2 cellular contexts compared by ENCODE assay signal in genomic region chr19:48556163-48556562, GRCh38.
TF ChIP-seq lines count a peak whose summit lies in the region.

No MANE protein-coding gene starts in this region.

TF ChIP-seq in Ishikawa, 13 proteins besides CTCF, POLR2A, EP300 and RAD21:
- TF ChIP-seq TEAD4 (IDR thresholded peaks at IDR 0.05) (no peak), CEBPB (IDR thresholded peaks at IDR 0.05) (peak; percentile 66; the same call in 1 of the 2 replicates), YY1 (IDR thresholded peaks at IDR 0.05; ENCODE audit: low read depth) (no peak), TAF1 (IDR thresholded peaks at IDR 0.05; ENCODE audit: low read depth) (no peak), TCF12 (IDR thresholded peaks at IDR 0.05; ENCODE audit: low read depth) (peak; percentile 55; the same call in 1 of the 2 replicates), ZBTB7A (IDR thresholded peaks at IDR 0.05; ENCODE audit: low read depth) (0 out of 2 replicates have a peak, but pooled peaks have one; percentile 28)

TF ChIP-seq in K562, 482 proteins besides CTCF, POLR2A, EP300 and RAD21:
- TF ChIP-seq ZNF24 (IDR thresholded peaks at IDR 0.05) (peak; percentile 94), CEBPG (CRISPR knock-in tag; IDR thresholded peaks at IDR 0.05) (no peak), CEBPG (tag; conservative IDR thresholded peaks at IDR 0.05 in 1 of 2, IDR thresholded peaks at IDR 0.05 in 1 of 2) (peak in 1 of 2 experiments; percentile 64; a peak in 2 of 4 replicates)
- TF ChIP-seq, protein P1, sequence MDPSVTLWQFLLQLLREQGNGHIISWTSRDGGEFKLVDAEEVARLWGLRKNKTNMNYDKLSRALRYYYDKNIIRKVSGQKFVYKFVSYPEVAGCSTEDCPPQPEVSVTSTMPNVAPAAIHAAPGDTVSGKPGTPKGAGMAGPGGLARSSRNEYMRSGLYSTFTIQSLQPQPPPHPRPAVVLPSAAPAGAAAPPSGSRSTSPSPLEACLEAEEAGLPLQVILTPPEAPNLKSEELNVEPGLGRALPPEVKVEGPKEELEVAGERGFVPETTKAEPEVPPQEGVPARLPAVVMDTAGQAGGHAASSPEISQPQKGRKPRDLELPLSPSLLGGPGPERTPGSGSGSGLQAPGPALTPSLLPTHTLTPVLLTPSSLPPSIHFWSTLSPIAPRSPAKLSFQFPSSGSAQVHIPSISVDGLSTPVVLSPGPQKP (CRISPR knock-in tag; IDR thresholded peaks at IDR 0.05): no peak
- TF ChIP-seq, protein P2, sequence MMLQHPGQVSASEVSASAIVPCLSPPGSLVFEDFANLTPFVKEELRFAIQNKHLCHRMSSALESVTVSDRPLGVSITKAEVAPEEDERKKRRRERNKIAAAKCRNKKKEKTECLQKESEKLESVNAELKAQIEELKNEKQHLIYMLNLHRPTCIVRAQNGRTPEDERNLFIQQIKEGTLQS (IDR thresholded peaks at IDR 0.05): peak; percentile 23; the same call in 1 of the 2 replicates
- TF ChIP-seq, protein P2 (CRISPR knock-in tag; conservative IDR thresholded peaks at IDR 0.05): no peak
- TF ChIP-seq, protein P3, sequence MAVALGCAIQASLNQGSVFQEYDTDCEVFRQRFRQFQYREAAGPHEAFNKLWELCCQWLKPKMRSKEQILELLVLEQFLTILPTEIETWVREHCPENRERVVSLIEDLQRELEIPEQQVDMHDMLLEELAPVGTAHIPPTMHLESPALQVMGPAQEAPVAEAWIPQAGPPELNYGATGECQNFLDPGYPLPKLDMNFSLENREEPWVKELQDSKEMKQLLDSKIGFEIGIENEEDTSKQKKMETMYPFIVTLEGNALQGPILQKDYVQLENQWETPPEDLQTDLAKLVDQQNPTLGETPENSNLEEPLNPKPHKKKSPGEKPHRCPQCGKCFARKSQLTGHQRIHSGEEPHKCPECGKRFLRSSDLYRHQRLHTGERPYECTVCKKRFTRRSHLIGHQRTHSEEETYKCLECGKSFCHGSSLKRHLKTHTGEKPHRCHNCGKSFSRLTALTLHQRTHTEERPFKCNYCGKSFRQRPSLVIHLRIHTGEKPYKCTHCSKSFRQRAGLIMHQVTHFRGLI (CRISPR knock-in tag; IDR thresholded peaks at IDR 0.05): no peak
